ENCODE assay signal across 31 cellular contexts in the genomic region with DNA sequence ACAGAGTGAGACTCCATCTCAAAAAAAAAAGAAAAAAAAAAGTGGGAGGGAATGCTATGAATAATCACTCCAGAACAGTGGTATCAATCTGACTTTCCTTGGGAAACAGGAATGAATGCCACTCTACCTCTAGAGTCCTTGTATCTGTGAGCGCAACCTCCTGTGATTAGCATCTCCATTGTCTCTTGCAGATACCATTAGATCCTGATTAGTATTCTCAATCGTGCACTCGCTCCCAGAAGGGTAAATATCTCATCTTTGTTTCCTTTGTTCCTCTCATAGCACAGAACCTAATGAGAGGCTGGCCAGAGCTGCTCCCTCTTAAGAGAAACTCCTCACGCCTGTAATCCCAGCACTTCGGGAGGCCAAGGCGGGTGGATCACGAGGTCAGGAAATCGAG.
"Had no signal": no experiment of that assay in that cellular context is flagged by ENCODE, and none has a peak within 500 bp of the region (broad histone marks: within the 10 kb centered on the region; RNA-seq: fewer than 3 reads in every experiment).

No MANE protein-coding gene starts in this region.

- DNase-seq: activated CD4-positive, alpha-beta T cell treated with anti-CD3 and anti-CD28 coated beads for 36 hours; activated CD4-positive, alpha-beta T cell treated with anti-CD3 and anti-CD28 coated beads, Interleukin-2, amount 10 ng/mL, durations not matched to agents 7 days and 5 days; activated CD4-positive, alpha-beta T cell treated with anti-CD3 and anti-CD28 coated beads, Interleukin-2, amount 50 U/mL, for 48 hours; activated CD8-positive, alpha-beta T cell treated with anti-CD3 and anti-CD28 coated beads, Interleukin-2, amount 10 ng/mL, durations not matched to agents 7 days and 5 days; activated gamma-delta T cell treated with Interleukin-2 at 50 U/mL for 16 hours; activated naive CD4-positive, alpha-beta T cell treated with anti-CD3 and anti-CD28 coated beads for 36 hours; activated T-cell treated with anti-CD3 and anti-CD28 coated beads, Interleukin-2, amount 50 U/mL, for 4 hours; adrenal gland; body of pancreas; cerebellar nuclear complex; Kasumi-1; KG1; MG63; NCI-H1048; NCI-H1105 treated with DMSO at 0.1 percent for 48 hours; NCI-H1436; NCI-H187; NCI-H2029 treated with DMSO at 0.1 percent for 48 hours; NCI-H2107; NCI-H226; NCI-H446 treated with DMSO at 0.1 percent for 48 hours; NCI-H774; SHP77; SJCRH30; T1000 had no signal

- H3K27ac ChIP-seq: adrenal gland, body of pancreas, breast epithelium, SJCRH30, SK-N-MC had no signal

- H3K4me1 Mint-ChIP-seq: activated CD4-positive, alpha-beta T cell treated with anti-CD3 and anti-CD28 coated beads for 36 hours; activated CD4-positive, alpha-beta T cell treated with anti-CD3 and anti-CD28 coated beads, Interleukin-2, amount 10 ng/mL, durations not matched to agents 7 days and 5 days had no signal

- H3K36me3 ChIP-seq: adrenal gland, breast epithelium, MG63, SJCRH30 had no signal

- ATAC-seq: activated CD4-positive, alpha-beta T cell treated with anti-CD3 and anti-CD28 coated beads for 36 hours; activated CD4-positive, CD25-positive, alpha-beta regulatory T cell treated with anti-CD3 and anti-CD28 coated beads, Interleukin-2, amount 50 U/mL, for 24 hours; activated CD8-positive, alpha-beta T cell treated with anti-CD3 and anti-CD28 coated beads, Interleukin-2, amount 10 ng/mL, durations not matched to agents 7 days and 5 days; activated naive CD4-positive, alpha-beta T cell treated with anti-CD3 and anti-CD28 coated beads, Interleukin-2, amount 50 U/mL, for 72 hours; activated T-cell treated with anti-CD3 and anti-CD28 coated beads, Interleukin-2, amount 50 U/mL, for 4 hours; body of pancreas; Panc1 had no signal

- H3K27ac Mint-ChIP-seq: activated CD4-positive, alpha-beta T cell treated with anti-CD3 and anti-CD28 coated beads for 36 hours; activated CD4-positive, alpha-beta T cell treated with anti-CD3 and anti-CD28 coated beads, Interleukin-2, amount 10 ng/mL, durations not matched to agents 7 days and 5 days; activated CD8-positive, alpha-beta T cell treated with anti-CD3 and anti-CD28 coated beads, Interleukin-2, amount 10 ng/mL, durations not matched to agents 7 days and 5 days; activated naive CD4-positive, alpha-beta T cell treated with anti-CD3 and anti-CD28 coated beads for 36 hours; activated naive CD4-positive, alpha-beta T cell treated with anti-CD3 and anti-CD28 coated beads, Interleukin-2, amount 50 U/mL, for 72 hours; activated T-helper 1 cell treated with anti-CD3 and anti-CD28 coated beads, Interleukin-12 subunit alpha, Interleukin-12 subunit beta, Interleukin-2, Interleukin-4 antibody, amounts not matched to agents 30 ng/mL and 10 ng/mL and 1 ng/mL, durations not matched to agents 14 hours and 24 hours and 36 hours had no signal

- H3K9me3 ChIP-seq: adrenal gland, body of pancreas, breast epithelium, MG63, SJCRH30 had no signal

- H3K36me3 Mint-ChIP-seq: activated naive CD4-positive, alpha-beta T cell treated with anti-CD3 and anti-CD28 coated beads, Interleukin-2, amount 50 U/mL, for 72 hours had no signal

- H3K27me3 ChIP-seq: adrenal gland, body of pancreas, breast epithelium, MG63 had no signal

- H3K4me3 Mint-ChIP-seq: activated CD4-positive, alpha-beta T cell treated with anti-CD3 and anti-CD28 coated beads for 36 hours; activated CD4-positive, alpha-beta T cell treated with anti-CD3 and anti-CD28 coated beads, Interleukin-2, amount 10 ng/mL, durations not matched to agents 7 days and 5 days; activated CD8-positive, alpha-beta T cell treated with anti-CD3 and anti-CD28 coated beads, Interleukin-2, amount 10 ng/mL, durations not matched to agents 7 days and 5 days; activated naive CD4-positive, alpha-beta T cell treated with anti-CD3 and anti-CD28 coated beads for 36 hours; activated T-cell treated with anti-CD3 and anti-CD28 coated beads, Interleukin-2, amount 50 U/mL, for 4 hours; activated T-helper 1 cell treated with anti-CD3 and anti-CD28 coated beads, Interleukin-12 subunit alpha, Interleukin-12 subunit beta, Interleukin-2, Interleukin-4 antibody, amounts not matched to agents 30 ng/mL and 10 ng/mL and 1 ng/mL, durations not matched to agents 14 hours and 24 hours and 36 hours had no signal

- H3K9me3 Mint-ChIP-seq: activated CD4-positive, alpha-beta T cell treated with anti-CD3 and anti-CD28 coated beads, Interleukin-2, amount 10 ng/mL, durations not matched to agents 7 days and 5 days; activated naive CD4-positive, alpha-beta T cell treated with anti-CD3 and anti-CD28 coated beads for 36 hours; activated T-cell treated with anti-CD3 and anti-CD28 coated beads, Interleukin-2, amount 50 U/mL, for 4 hours; activated T-helper 1 cell treated with anti-CD3 and anti-CD28 coated beads, Interleukin-12 subunit alpha, Interleukin-12 subunit beta, Interleukin-2, Interleukin-4 antibody, amounts not matched to agents 30 ng/mL and 10 ng/mL and 1 ng/mL, durations not matched to agents 14 hours and 24 hours and 36 hours had no signal

- H3K4me3 ChIP-seq: adrenal gland, body of pancreas, breast epithelium, MG63, SJCRH30, SK-N-MC had no signal

- H3K4me1 ChIP-seq: adrenal gland, body of pancreas, breast epithelium, SJCRH30 had no signal
